ENCODE assay signal across 15 cellular contexts in genomic region chr9:86349271-86349670, GRCh38. TPM values are rescaled to one million over a fixed set of nuclear protein-coding genes. Genes with fewer than 3 reads are reported as not detected.
A peak's percentile ranks its signal among the peaks of the same experiment; 100 is the strongest.
DNase-seq lines count a peak whose midpoint lies in the region; ATAC-seq, FAIRE-seq and TF ChIP-seq lines count a peak whose summit lies in the region.
"Had no signal": no experiment of that assay in that cellular context is flagged by ENCODE, and none has a peak within 500 bp of the region (broad histone marks: within the 10 kb centered on the region; RNA-seq: fewer than 3 reads in every experiment).

No MANE protein-coding gene starts in this region.

- H3K4me1 ChIP-seq in BLaER1 treated with 17β-estradiol and CSF1 and Interleukin-3, amounts not matched to agents 10 nM and 100 nM = peaks cover 38 to 62% (median 55%) of the 10 kb centered on the region in 10 experiments
- peaks cover 40% of the 10 kb centered on the region for H3K4me1 ChIP-seq in GM23248 (ENCODE audit: insufficient read depth)

- H3K9me3 ChIP-seq in BLaER1 treated with 17β-estradiol and CSF1 and Interleukin-3, amounts not matched to agents 10 nM and 100 nM (replicated peaks in 1 of 11) = peaks cover 0 to 6% (median 0%) of the 10 kb centered on the region in 11 experiments; a peak in 2 of 22 replicates
- no peaks in the 10 kb centered on the region for H3K9me3 ChIP-seq in GM23248 (ENCODE audit: low read depth)
- H3K9me3 ChIP-seq: right atrium auricular region had no signal

- peaks cover 57% of the 10 kb centered on the region for H3K36me3 Mint-ChIP-seq in activated CD4-positive, alpha-beta T cell treated with anti-CD3 and anti-CD28 coated beads for 36 hours (ENCODE audit: low read depth)

- H3K79me2 ChIP-seq in GM23248 (ENCODE audit: insufficient read depth) = peaks cover 97% of the 10 kb centered on the region

- H3K4me2 ChIP-seq in BLaER1 treated with 17β-estradiol and CSF1 and Interleukin-3, amounts not matched to agents 10 nM and 100 nM = peak overlapping the region in 10 of 11 experiments; percentile 2 to 99 (median 94); a peak in 18 of 22 replicates
- peak overlapping the region; percentile 8 for H3K4me2 ChIP-seq in GM23248 (ENCODE audit: unreplicated experiment)

- no peak overlapping the region for H3K27ac Mint-ChIP-seq in activated CD4-positive, alpha-beta T cell treated with anti-CD3 and anti-CD28 coated beads for 36 hours
- H3K27ac Mint-ChIP-seq: stimulated activated naive B cell treated with anti-CD40 and anti-IgM and Interleukin-4, amounts not matched to agents 10 μg/mL and 1 μg/mL and 100 μg/mL, for 72 hours had no signal

- ATAC-seq in HG03342 (IDR thresholded peaks at IDR 0.05; ENCODE audit: unreplicated experiment) = no peak
- ATAC-seq in activated CD4-positive, alpha-beta T cell treated with anti-CD3 and anti-CD28 coated beads for 36 hours = no peak
- ATAC-seq: stimulated activated naive B cell treated with anti-CD40 and anti-IgM and Interleukin-4, amounts not matched to agents 10 μg/mL and 1 μg/mL and 100 μg/mL, for 72 hours had no signal

- DNase-seq in GM23248 (peak; percentile 38), iris pigment epithelial cell (ENCODE audit: low read depth) (peak; percentile 20), urothelium cell line (ENCODE audit: low spot score) (no peak), ureter (ENCODE audit: low spot score) (no peak)
- DNase-seq in activated CD4-positive, alpha-beta T cell treated with anti-CD3 and anti-CD28 coated beads for 36 hours = no peak
- DNase-seq: activated gamma-delta T cell treated with Interleukin-2 at 50 U/mL for 16 hours; GDM1; H9; NCI-H2107; stimulated activated CD4-positive, alpha-beta T cell treated with anti-CD3 and anti-CD28 coated beads, Interleukin-4, amount 100 ng/mL, for 24 hours; stimulated activated naive B cell treated with anti-CD40 and anti-IgM and Interleukin-4, amounts not matched to agents 10 μg/mL and 1 μg/mL and 100 μg/mL, for 72 hours had no signal

- no peak overlapping the region for H2AFZ ChIP-seq in GM23248

- no peak for TF ChIP-seq CTCF in VCaP (conservative IDR thresholded peaks at IDR 0.05)

- in situ Hi-C loops in GM23248 (cut with MboI) = no loop called here

- H4K20me1 ChIP-seq in BLaER1 treated with 17β-estradiol and CSF1 and Interleukin-3, amounts not matched to agents 10 nM and 100 nM = peaks cover 9 to 85% (median 45%) of the 10 kb centered on the region in 11 experiments; a peak in 16 of 22 replicates
- H4K20me1 ChIP-seq in GM23248 (ENCODE audit: insufficient read depth) = no peaks in the 10 kb centered on the region

- no peak for FAIRE-seq in urothelium cell line (lab: Jason Lieb, UNC)

- peak overlapping the region in 2 of 11 experiments; percentile 94 to 97; a peak in 3 of 22 replicates for H3K9ac ChIP-seq in BLaER1 treated with 17β-estradiol and CSF1 and Interleukin-3, amounts not matched to agents 10 nM and 100 nM
- H3K9ac ChIP-seq in GM23248 = no peak overlapping the region

- H3K36me3 ChIP-seq in BLaER1 treated with 17β-estradiol and CSF1 and Interleukin-3, amounts not matched to agents 10 nM and 100 nM = peaks cover 22 to 89% (median 62%) of the 10 kb centered on the region in 11 experiments
- peaks cover 36% of the 10 kb centered on the region for H3K36me3 ChIP-seq in GM23248 (ENCODE audit: low read depth)

- H3K4me3 ChIP-seq in BLaER1 treated with 17β-estradiol and CSF1 and Interleukin-3, amounts not matched to agents 10 nM and 100 nM = peak overlapping the region in 3 of 10 experiments; percentile 83 to 91 (median 84); a peak in 7 of 20 replicates
- 0 out of 2 replicates have a peak overlapping the region, but pooled peaks have one; percentile 12 for H3K4me3 ChIP-seq in GM23248
- H3K4me3 ChIP-seq: right atrium auricular region had no signal

- no peaks in the 10 kb centered on the region for H3K9me2 ChIP-seq in GM23248 (ENCODE audit: insufficient read depth)

- H3F3A ChIP-seq in GM23248 (ENCODE audit: insufficient read depth) = peaks cover 20% of the 10 kb centered on the region

- H3K27ac ChIP-seq in BLaER1 treated with 17β-estradiol and CSF1 and Interleukin-3, amounts not matched to agents 10 nM and 100 nM = peak overlapping the region in 3 of 11 experiments; percentile 46 to 95 (median 85); a peak in 5 of 22 replicates
- H3K27ac ChIP-seq in GM23248 (no peak overlapping the region; the same call in 1 of the 2 replicates), VCaP (peak overlapping the region; percentile 94)
- H3K27ac ChIP-seq: right atrium auricular region had no signal

- peaks cover 54% of the 10 kb centered on the region for H3K4me1 Mint-ChIP-seq in activated CD4-positive, alpha-beta T cell treated with anti-CD3 and anti-CD28 coated beads for 36 hours

- POLR2A ChIA-PET in activated CD4-positive, alpha-beta T cell treated with anti-CD3 and anti-CD28 coated beads for 36 hours (lab: Charles Lee) = no interaction called here

- CTCF ChIA-PET in activated CD4-positive, alpha-beta T cell treated with anti-CD3 and anti-CD28 coated beads for 36 hours (lab: Charles Lee) = interaction anchor here (0.6 to 1.1 kb wide), 2 partner anchors 147 to 249 kb away, joined by 3 to 5 read pairs; no protein-coding TSS in a partner anchor

- H3K27me3 Mint-ChIP-seq in activated CD4-positive, alpha-beta T cell treated with anti-CD3 and anti-CD28 coated beads for 36 hours = no peaks in the 10 kb centered on the region
- H3K27me3 Mint-ChIP-seq: stimulated activated naive B cell treated with anti-CD40 and anti-IgM and Interleukin-4, amounts not matched to agents 10 μg/mL and 1 μg/mL and 100 μg/mL, for 72 hours had no signal

- H3K9me3 Mint-ChIP-seq in activated CD4-positive, alpha-beta T cell treated with anti-CD3 and anti-CD28 coated beads for 36 hours (ENCODE audit: low read depth) = no peaks in the 10 kb centered on the region
- H3K9me3 Mint-ChIP-seq: H9 had no signal

- intact Hi-C loops in activated CD4-positive, alpha-beta T cell treated with anti-CD3 and anti-CD28 coated beads for 36 hours (cut with DNase I, micrococcal nuclease) = no loop called here

- H3K27me3 ChIP-seq in BLaER1 treated with 17β-estradiol and CSF1 and Interleukin-3, amounts not matched to agents 10 nM and 100 nM = no peaks in the 10 kb centered on the region
- no peaks in the 10 kb centered on the region for H3K27me3 ChIP-seq in GM23248 (replicated peaks; ENCODE audit: insufficient read depth)
- H3K27me3 ChIP-seq: right atrium auricular region had no signal

- WGBS in GM23248 (ENCODE audit: low coverage in 1 of 2, low lambda C conversion rate in 2 of 2, missing lambda C conversion rate in 2 of 2), 2 experiments = 40 to 57% methylated on average over 3 of the region's 3 CpGs

- H3K4me3 Mint-ChIP-seq in activated CD4-positive, alpha-beta T cell treated with anti-CD3 and anti-CD28 coated beads for 36 hours = no peak overlapping the region
- H3K4me3 Mint-ChIP-seq: H9 had no signal

RNA-seq across cellular contexts. Expression of gene TUT7, which starts 4.9 kb away (rescaled TPM):
- total RNA-seq in GM23248 (2014; rRNA removed; shearing (Covaris generic)) = 16.5 and 24.4 TPM in 2 replicates
- polyA plus RNA-seq in GM23248 (2016; fragmentation: Nextera tagmentation; extraction: Ambion mirVana) = 17.1 and 18.8 TPM in 2 replicates
- total RNA-seq in ureter = 38.6 TPM
- 10 to 100 TPM; 31.5 to 39.2 TPM for total RNA-seq in activated CD4-positive, alpha-beta T cell treated with anti-CD3 and anti-CD28 coated beads for 36 hours

Comparison
In these comparisons a context has a peak if more than half of its experiments do, and no peak if none do; other contexts are left out.
1. DNase-seq: peak in GM23248 (single experiment) and iris pigment epithelial cell (single experiment); none in urothelium cell line (single experiment), ureter (single experiment) and activated CD4-positive, alpha-beta T cell treated with anti-CD3 and anti-CD28 coated beads for 36 hours (single experiment).